Comparison of ENCODE assay signal across 9 cellular contexts in genomic region chr21:32135401-32136363, GRCh38.
DNase-seq lines count a peak whose midpoint lies in the region; ATAC-seq, FAIRE-seq and TF ChIP-seq lines count a peak whose summit lies in the region.
"Had no signal": no experiment of that assay in that cellular context is flagged by ENCODE, and none has a peak within 500 bp of the region (broad histone marks: within the 10 kb centered on the region; RNA-seq: fewer than 3 reads in every experiment).

No MANE protein-coding gene starts in this region.

- H3K9me3 ChIP-seq in thyroid gland = no peaks in the 10 kb centered on the region

- H3K27ac Mint-ChIP-seq in activated naive CD4-positive, alpha-beta T cell treated with anti-CD3 and anti-CD28 coated beads, Interleukin-2, amount 10 ng/mL, durations not matched to agents 7 days and 5 days = no peak overlapping the region

- no peaks in the 10 kb centered on the region for H3K36me3 Mint-ChIP-seq in activated naive CD4-positive, alpha-beta T cell treated with anti-CD3 and anti-CD28 coated beads, Interleukin-2, amount 10 ng/mL, durations not matched to agents 7 days and 5 days

- in situ Hi-C loops in G401 (cut with HindIII; ENCODE audit: low sequenced_read_pairs) = no loop called here

- peaks cover 3% of the 10 kb centered on the region for H3K27me3 Mint-ChIP-seq in activated naive CD4-positive, alpha-beta T cell treated with anti-CD3 and anti-CD28 coated beads, Interleukin-2, amount 10 ng/mL, durations not matched to agents 7 days and 5 days

- no peak for TF ChIP-seq CTCF in thyroid gland (IDR thresholded peaks at IDR 0.05)

- 54 to 57% methylated on average over 15 to 16 of the region's 16 CpGs for WGBS in thyroid gland, 2 donors

- ATAC-seq in GM21619 (IDR thresholded peaks at IDR 0.05; ENCODE audit: unreplicated experiment) = peak; percentile 63

- H3K4me3 Mint-ChIP-seq in activated naive CD4-positive, alpha-beta T cell treated with anti-CD3 and anti-CD28 coated beads, Interleukin-2, amount 10 ng/mL, durations not matched to agents 7 days and 5 days = no peak overlapping the region

- FAIRE-seq in GM19239 (lab: Jason Lieb, UNC) = no peak

- H3K4me1 ChIP-seq in thyroid gland = peaks cover 0 to 7% of the 10 kb centered on the region in 2 donors

- H3K9me3 Mint-ChIP-seq in activated naive CD4-positive, alpha-beta T cell treated with anti-CD3 and anti-CD28 coated beads, Interleukin-2, amount 10 ng/mL, durations not matched to agents 7 days and 5 days = peaks cover 1% of the 10 kb centered on the region

- H3K36me3 ChIP-seq in thyroid gland = no peaks in the 10 kb centered on the region

- DNase-seq in G401 (ENCODE audit: low spot score) (peak; percentile 10), NCI-H446 (lab: John Stamatoyannopoulos, UW) (peak; percentile 54 to 89), middle frontal gyrus (ENCODE audit: extremely low spot score, low spot score) (peak; percentile 44), GM19239 (ENCODE audit: insufficient read length, low spot score) (no peak), thyroid gland (no peak)
- DNase-seq in activated CD4-positive, alpha-beta T cell treated with anti-CD3 and anti-CD28 coated beads, Interleukin-2, amount 50 U/mL, for 48 hours = no peak
- no peak for DNase-seq in activated naive CD4-positive, alpha-beta T cell treated with anti-CD3 and anti-CD28 coated beads, Interleukin-2, amount 10 ng/mL, durations not matched to agents 7 days and 5 days
- DNase-seq: GF-D8 had no signal

- H3K27me3 ChIP-seq in thyroid gland = no peaks in the 10 kb centered on the region

- H3K4me3 ChIP-seq in thyroid gland (replicated peaks in 1 of 3) = no peak overlapping the region

- no peak for TF ChIP-seq POLR2A in thyroid gland (IDR thresholded peaks at IDR 0.05)

- intact Hi-C loops in thyroid gland (cut with DNase I) = no loop called here

- no peak overlapping the region for H3K27ac ChIP-seq in thyroid gland

- CTCF ChIA-PET in activated naive CD4-positive, alpha-beta T cell treated with anti-CD3 and anti-CD28 coated beads, Interleukin-2, amount 10 ng/mL, durations not matched to agents 7 days and 5 days (lab: Charles Lee) = no interaction called here

- no peaks in the 10 kb centered on the region for H3K4me1 Mint-ChIP-seq in activated naive CD4-positive, alpha-beta T cell treated with anti-CD3 and anti-CD28 coated beads, Interleukin-2, amount 10 ng/mL, durations not matched to agents 7 days and 5 days

Comparison
In these comparisons a context has a peak if more than half of its experiments do, and no peak if none do; other contexts are left out.
1. DNase-seq: peak in G401 (single experiment), NCI-H446 (2 of 2) and middle frontal gyrus (single experiment); none in GM19239 (single experiment), activated CD4-positive, alpha-beta T cell treated with anti-CD3 and anti-CD28 coated beads, Interleukin-2, amount 50 U/mL, for 48 hours (0 of 2), thyroid gland (0 of 2) and activated naive CD4-positive, alpha-beta T cell treated with anti-CD3 and anti-CD28 coated beads, Interleukin-2, amount 10 ng/mL, durations not matched to agents 7 days and 5 days (single experiment).